8 cellular contexts compared by ENCODE assay signal in the genomic region with DNA sequence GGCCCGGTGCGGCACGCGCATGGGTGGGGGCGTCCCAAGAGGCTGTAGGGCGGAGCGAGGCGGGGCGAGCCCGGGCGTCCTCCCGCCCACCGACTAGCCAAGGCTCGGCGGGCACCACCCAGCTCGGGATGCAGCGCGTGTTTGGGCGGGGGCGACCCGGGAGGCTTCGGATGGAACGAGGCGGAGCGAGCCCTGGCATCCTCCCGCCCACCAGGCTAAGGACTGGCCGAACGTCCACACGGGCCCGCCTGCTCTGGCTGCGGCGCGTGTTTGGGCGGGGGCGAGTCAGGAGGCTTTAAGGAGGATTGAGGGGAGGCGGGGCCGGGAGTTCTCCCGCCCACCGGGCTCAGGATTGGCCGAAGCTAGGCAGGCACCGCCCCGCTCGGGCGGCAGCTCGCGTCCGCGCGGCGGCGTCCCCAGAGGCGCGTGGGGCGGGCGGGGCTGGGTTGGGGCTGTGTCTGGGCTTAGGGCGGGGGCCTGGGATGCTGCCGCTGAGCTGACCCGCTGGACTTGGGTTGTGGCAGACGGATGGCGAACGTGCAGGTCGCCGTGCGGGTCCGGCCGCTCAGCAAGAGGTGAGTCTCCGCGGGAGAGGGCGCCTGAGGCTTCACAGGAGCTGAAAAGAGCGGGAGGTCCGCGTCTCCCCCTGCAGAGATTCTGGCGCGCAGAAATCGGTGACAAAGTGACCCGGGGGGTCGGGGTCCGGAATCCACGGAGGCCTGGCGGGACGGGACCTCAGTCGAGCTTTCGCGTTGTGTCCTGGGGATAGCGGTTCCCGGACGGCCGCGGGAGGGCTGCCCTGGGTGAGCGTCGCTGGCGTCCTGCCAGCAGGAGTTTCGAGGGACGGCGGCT. TPM values are rescaled to one million over a fixed set of nuclear protein-coding genes. Genes with fewer than 3 reads are reported as not detected.
DNase-seq lines count a peak whose midpoint lies in the region; ATAC-seq and TF ChIP-seq lines count a peak whose summit lies in the region.

A gene (plus strand): TSS at position 419 of the 852 bp plus-strand sequence. CDS start 110 bp downstream, at position 529.

- H3K4me3 Mint-ChIP-seq in H9 (peak within 1 kb of the TSS; percentile 91 to 94), nephron (peak within 1 kb of the TSS; percentile 95 to 98 (median 97))

- H2BK20ac ChIP-seq in H9 (ENCODE audit: low read depth, low read length, poor library complexity, severe bottlenecking) = no peak within 1 kb of the TSS

- H4K91ac ChIP-seq in H9 (ENCODE audit: insufficient read length, low read depth, low read length) = no peak within 1 kb of the TSS

- H3T11ph ChIP-seq in H9 (ENCODE audit: low read length) = no peak within 1 kb of the TSS

- H3K23ac ChIP-seq in H9 (ENCODE audit: insufficient read length, low read depth, low read length) = no peak within 1 kb of the TSS

- H3K9ac ChIP-seq in ES-I3 (ENCODE audit: low read depth, low read length) = peak within 1 kb of the TSS; percentile 91
- H3K9ac ChIP-seq in H9 (ENCODE audit: extremely low read depth, insufficient read length, low read length) = peak within 1 kb of the TSS; percentile 41

- peaks cover 10 to 13% of the 10 kb centered on the region in 2 experiments for H3K4me1 Mint-ChIP-seq in H9
- H3K4me1 Mint-ChIP-seq in nephron = peaks cover 41% of the 10 kb centered on the region

- H3K23me2 ChIP-seq in H9 (ENCODE audit: insufficient read length, low read depth, low read length, poor library complexity, severe bottlenecking) = peaks cover 10% of the 10 kb centered on the region

- H3K4me2 ChIP-seq in H9 (ENCODE audit: insufficient read depth, insufficient read length, low read length) = peak within 1 kb of the TSS; percentile 62

- H3K79me2 ChIP-seq in H9 (ENCODE audit: insufficient read depth, low read length) = no peaks in the 10 kb centered on the region

- no peaks in the 10 kb centered on the region for H4K20me1 ChIP-seq in H9 (ENCODE audit: control insufficient read depth, insufficient read depth, insufficient read length)

- peak within 1 kb of the TSS; percentile 29 for H3K18ac ChIP-seq in H9 (ENCODE audit: insufficient read length, low read depth, low read length)

- no peak within 1 kb of the TSS for H2BK12ac ChIP-seq in H9 (ENCODE audit: insufficient read length, low read depth, low read length)

- peak; percentile 75 for TF ChIP-seq POLR2A in Raji (IDR thresholded peaks at IDR 0.05; ENCODE audit: insufficient read depth, low read depth, low read length)

- H3K4ac ChIP-seq in H9 (ENCODE audit: low read depth, low read length) = no peak within 1 kb of the TSS

- H3K9me3 ChIP-seq in ES-I3 (ENCODE audit: control insufficient read depth, insufficient read depth, low read length) (no peaks in the 10 kb centered on the region), H9 (ENCODE audit: control insufficient read depth, low read depth, low read length) (no peaks in the 10 kb centered on the region)

- peak within 1 kb of the TSS; percentile 81 for H2AFZ ChIP-seq in H9 (ENCODE audit: low read length)

- H3K14ac ChIP-seq in H9 (ENCODE audit: insufficient read depth, low read length) = no peak within 1 kb of the TSS; the same call in 1 of the 2 replicates

- no peak within 1 kb of the TSS for H2AK5ac ChIP-seq in H9 (ENCODE audit: insufficient read length, low read length)

- ATAC-seq in stimulated activated naive CD8-positive, alpha-beta T cell treated with anti-CD3 and anti-CD28 coated beads, Interleukin-15, Interleukin-2, amounts not matched to agents 100 U/mL and 50 U/mL, for 24 hours = peak; percentile 96

- no peaks in the 10 kb centered on the region for H3K36me3 ChIP-seq in ES-I3 (ENCODE audit: insufficient read depth, low read length)

- H2BK120ac ChIP-seq in H9 (ENCODE audit: low read depth, low read length, poor library complexity, severe bottlenecking) = no peak within 1 kb of the TSS

- H3K27me3 ChIP-seq in H9 (ENCODE audit: insufficient read depth, low read length) = peaks cover 7% of the 10 kb centered on the region; the same call in 1 of the 2 replicates

- H3K4me3 ChIP-seq in fibroblast of the aortic adventitia (ENCODE audit: low read depth, low read length) = peak within 1 kb of the TSS; percentile 78

- H3K27me3 Mint-ChIP-seq in H9 (ENCODE audit: low read depth) (peaks cover 52% of the 10 kb centered on the region), nephron (ENCODE audit: low read depth) (peaks cover 26% of the 10 kb centered on the region)

- peak; percentile 99 for DNase-seq in H9
- DNase-seq in M059J (ENCODE audit: low read depth) = peak; percentile 97
- peak; percentile 92 for DNase-seq in activated T-helper 9 cell treated with anti-CD3 and anti-CD28 coated beads, Interleukin-2, amount 50 U/mL, for 16 hours (ENCODE audit: low read depth)
- peak; percentile 96 for DNase-seq in fibroblast of the aortic adventitia (ENCODE audit: low read depth)
- DNase-seq in stimulated activated naive CD8-positive, alpha-beta T cell treated with anti-CD3 and anti-CD28 coated beads, Interleukin-15, Interleukin-2, amounts not matched to agents 100 U/mL and 50 U/mL, for 24 hours = peak; percentile 94

- no peak within 1 kb of the TSS for H2BK5ac ChIP-seq in H9 (ENCODE audit: insufficient read length, low read length)

- TF ChIP-seq CTCF in H9 (conservative IDR thresholded peaks at IDR 0.05) (no peak; the same call in 2 of the 3 replicates), fibroblast of the aortic adventitia (IDR thresholded peaks at IDR 0.05; ENCODE audit: insufficient read depth, low read length) (no peak), nephron (IDR thresholded peaks at IDR 0.05; ENCODE audit: unreplicated experiment in 3 of 3) (no peak)

- no peak within 1 kb of the TSS for H4K8ac ChIP-seq in H9 (replicated peaks; ENCODE audit: insufficient read length, low read depth, low read length)

- no CpG with 5 or more reads among the region's 95 CpGs for WGBS in H9 (ENCODE audit: extremely low coverage, insufficient read length, low lambda C conversion rate)

- no peak within 1 kb of the TSS for H4K5ac ChIP-seq in H9 (ENCODE audit: insufficient read length, low read depth, low read length)

- H3K36me3 Mint-ChIP-seq in H9 (ENCODE audit: insufficient read depth in 1 of 3, low read depth in 3 of 3) = peaks cover 0 to 2% (median 0%) of the 10 kb centered on the region in 3 experiments; a peak in 2 of 7 replicates
- H3K36me3 Mint-ChIP-seq in nephron (ENCODE audit: low read depth) = no peaks in the 10 kb centered on the region

- H3K4me1 ChIP-seq in ES-I3 (ENCODE audit: insufficient read depth, low read length) (no peaks in the 10 kb centered on the region; the same call in 1 of the 2 replicates), H9 (ENCODE audit: insufficient read depth, low read length) (no peaks in the 10 kb centered on the region)

- H3K27ac Mint-ChIP-seq in H9 = peak within 1 kb of the TSS in 2 of 3 experiments; percentile 61 to 92; a peak in 3 of 7 replicates
- peak within 1 kb of the TSS; percentile 6 to 80 (median 79) for H3K27ac Mint-ChIP-seq in nephron

- no peaks in the 10 kb centered on the region for H3K79me1 ChIP-seq in H9 (ENCODE audit: insufficient read depth, low read depth, low read length, poor library complexity, severe bottlenecking)

- H3K27ac ChIP-seq in H9 (ENCODE audit: insufficient read length, low read depth, low read length) = no peak within 1 kb of the TSS

- no peak within 1 kb of the TSS for H2BK15ac ChIP-seq in H9 (ENCODE audit: low read depth, low read length)

- H3K9me3 Mint-ChIP-seq in H9 (0 out of 5 replicates have a peak, but pooled peaks cover 0 to 2% of the 10 kb centered on the region in 2 experiments), nephron (no peaks in the 10 kb centered on the region)

- H3K56ac ChIP-seq in H9 (ENCODE audit: insufficient read length, low read depth, low read length) = no peak within 1 kb of the TSS

RNA-seq across cellular contexts. Expression of the gene that starts here (rescaled TPM):
- total RNA-seq in H9 (2021) = 5.1 and 6.9 TPM in 2 replicates
- total RNA-seq in M059J (2014; rRNA removed; shearing (Covaris generic)) = 1.4 and 2.7 TPM in 2 replicates
- total RNA-seq in fibroblast of the aortic adventitia (ENCODE audit: low replicate concordance) = 5.2 and 8.0 TPM in 2 replicates
